ENCODE assay signal across 25 cellular contexts in genomic region chr3:140004271-140004670, GRCh38.
"Had no signal": no experiment of that assay in that cellular context is flagged by ENCODE, and none has a peak within 500 bp of the region (broad histone marks: within the 10 kb centered on the region; RNA-seq: fewer than 3 reads in every experiment).

No MANE protein-coding gene starts in this region.

- DNase-seq: activated CD4-positive, alpha-beta memory T cell treated with anti-CD3 and anti-CD28 coated beads, Interleukin-2, amount 10 ng/mL, durations not matched to agents 7 days and 5 days; activated CD4-positive, alpha-beta T cell treated with anti-CD3 and anti-CD28 coated beads for 36 hours; activated CD4-positive, alpha-beta T cell treated with anti-CD3 and anti-CD28 coated beads, Interleukin-2, amount 50 U/mL, for 1 hour; activated gamma-delta T cell; activated naive CD4-positive, alpha-beta T cell treated with anti-CD3 and anti-CD28 coated beads for 36 hours; activated T-cell treated with anti-CD3 and anti-CD28 coated beads for 4 hours; activated T-cell treated with anti-CD3 and anti-CD28 coated beads, Interleukin-2, amount 50 U/mL, for 48 hours; brain microvascular endothelial cell; Karpas-422; MM.1S; NCI-H1105 treated with DMSO at 0.1 percent for 48 hours; NCI-H1436 treated with DMSO at 0.1 percent for 48 hours; NCI-H1930; NCI-H446; NCI-H526; Peyer's patch; SHP77; T-helper 17 cell; T-helper 9 cell had no signal

- H3K4me1 ChIP-seq: Peyer's patch, SJSA1 had no signal

- H3K4me1 Mint-ChIP-seq: activated CD4-positive, alpha-beta memory T cell treated with anti-CD3 and anti-CD28 coated beads, Interleukin-2, amount 10 ng/mL, durations not matched to agents 7 days and 5 days; activated CD4-positive, alpha-beta T cell treated with anti-CD3 and anti-CD28 coated beads for 36 hours; activated T-helper 17 cell treated with anti-CD3 and anti-CD28 coated beads, Interleukin-2, amount 50 U/mL, for 72 hours; T-helper 17 cell had no signal

- H3K4me3 Mint-ChIP-seq: activated CD4-positive, alpha-beta memory T cell treated with anti-CD3 and anti-CD28 coated beads, Interleukin-2, amount 10 ng/mL, durations not matched to agents 7 days and 5 days; activated CD4-positive, alpha-beta T cell treated with anti-CD3 and anti-CD28 coated beads for 36 hours; activated naive CD4-positive, alpha-beta T cell treated with anti-CD3 and anti-CD28 coated beads for 36 hours; activated naive CD8-positive, alpha-beta T cell; activated T-helper 17 cell treated with anti-CD3 and anti-CD28 coated beads, Interleukin-2, amount 50 U/mL, for 72 hours; T-helper 17 cell had no signal

- H3K27me3 ChIP-seq: brain microvascular endothelial cell, cardiac muscle cell, Peyer's patch, SJSA1 had no signal

- H3K4me3 ChIP-seq: cardiac muscle cell, K562, Peyer's patch, SJSA1 had no signal

- H3K9me3 ChIP-seq: Peyer's patch, SJSA1 had no signal

- H3K36me3 Mint-ChIP-seq: activated naive CD8-positive, alpha-beta T cell had no signal

- H3K36me3 ChIP-seq: brain microvascular endothelial cell, cardiac muscle cell, Peyer's patch, SJSA1 had no signal

- ATAC-seq: activated CD4-positive, alpha-beta T cell treated with anti-CD3 and anti-CD28 coated beads for 36 hours; activated T-helper 17 cell treated with anti-CD3 and anti-CD28 coated beads, Interleukin-2, amount 50 U/mL, for 72 hours; K562; T-helper 17 cell had no signal

- H3K9me3 Mint-ChIP-seq: activated CD4-positive, alpha-beta memory T cell treated with anti-CD3 and anti-CD28 coated beads, Interleukin-2, amount 10 ng/mL, durations not matched to agents 7 days and 5 days; activated naive CD4-positive, alpha-beta T cell treated with anti-CD3 and anti-CD28 coated beads for 36 hours had no signal

- H3K27ac Mint-ChIP-seq: activated CD4-positive, alpha-beta memory T cell treated with anti-CD3 and anti-CD28 coated beads, Interleukin-2, amount 10 ng/mL, durations not matched to agents 7 days and 5 days; activated CD4-positive, alpha-beta T cell treated with anti-CD3 and anti-CD28 coated beads for 36 hours; activated naive CD4-positive, alpha-beta T cell treated with anti-CD3 and anti-CD28 coated beads for 36 hours; activated naive CD8-positive, alpha-beta T cell; activated T-helper 17 cell treated with anti-CD3 and anti-CD28 coated beads, Interleukin-2, amount 50 U/mL, for 72 hours; T-helper 17 cell had no signal

- H3K27ac ChIP-seq: brain microvascular endothelial cell, cardiac muscle cell, Peyer's patch, RWPE1, SJSA1 had no signal
